In the genomic region with DNA sequence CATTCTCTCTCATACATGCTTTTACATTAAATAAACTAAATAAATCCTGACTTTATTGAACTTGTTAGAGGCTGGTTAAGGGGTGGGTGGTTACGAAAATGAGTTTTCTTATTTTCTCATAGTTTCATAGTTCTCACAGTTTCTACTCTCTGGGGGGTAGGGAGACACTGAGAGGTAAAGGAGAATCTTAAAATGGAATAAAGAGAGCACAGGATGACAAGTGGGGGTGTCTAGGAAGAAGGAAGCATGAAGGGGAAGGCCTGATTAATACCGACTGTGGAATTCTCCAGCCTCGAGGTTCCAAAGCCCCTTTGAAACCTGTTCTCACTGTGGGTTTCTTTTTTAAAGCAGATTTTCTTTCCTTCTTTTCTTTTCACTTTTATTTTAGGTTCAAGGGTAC, we compare ENCODE assay signal across 23 cellular contexts.
DNase-seq lines count a peak whose midpoint lies in the region; ATAC-seq and TF ChIP-seq lines count a peak whose summit lies in the region.
"Had no signal": no experiment of that assay in that cellular context is flagged by ENCODE, and none has a peak within 500 bp of the region (broad histone marks: within the 10 kb centered on the region; RNA-seq: fewer than 3 reads in every experiment).

No MANE protein-coding gene starts in this region.

- H3K36me3 Mint-ChIP-seq in activated CD4-positive, alpha-beta T cell treated with anti-CD3 and anti-CD28 coated beads for 36 hours (ENCODE audit: low read depth), result no peaks in the 10 kb centered on the region

- peaks cover 12% of the 10 kb centered on the region for H3K4me1 Mint-ChIP-seq in activated CD4-positive, alpha-beta T cell treated with anti-CD3 and anti-CD28 coated beads for 36 hours

- H3K27me3 Mint-ChIP-seq in activated CD4-positive, alpha-beta T cell treated with anti-CD3 and anti-CD28 coated beads for 36 hours, result peaks cover 11% of the 10 kb centered on the region

- H3K4me3 ChIP-seq in colonic mucosa, result no peak overlapping the region

- H3K27ac Mint-ChIP-seq in activated CD4-positive, alpha-beta T cell treated with anti-CD3 and anti-CD28 coated beads for 36 hours, result no peak overlapping the region

- POLR2A ChIA-PET in activated CD4-positive, alpha-beta T cell treated with anti-CD3 and anti-CD28 coated beads for 36 hours (lab: Charles Lee), result no interaction called here

- H3K36me3 ChIP-seq in colonic mucosa, result no peaks in the 10 kb centered on the region

- peak; percentile 55 for DNase-seq in putamen (ENCODE audit: low spot score)
- DNase-seq in colonic mucosa, result no peak
- no peak for DNase-seq in activated CD4-positive, alpha-beta T cell treated with anti-CD3 and anti-CD28 coated beads for 36 hours
- DNase-seq in 8988T, result no peak
- DNase-seq: AML-193; DMS79; GOT3; IMR-90; NCI-H1048; NCI-H1436 treated with DMSO at 0.1 percent for 48 hours; NCI-H2029; NCI-H2171; NCI-H69; NK-92 treated with Interleukin-12 subunit alpha and Interleukin-12 subunit beta, amount 100 ng/mL, for 24 hours; SW 1271 had no signal

- TF ChIP-seq CTCF in colonic mucosa (IDR thresholded peaks at IDR 0.05), result no peak

- no peaks in the 10 kb centered on the region for H3K4me1 ChIP-seq in colonic mucosa

- no peak overlapping the region for H3K27ac ChIP-seq in colonic mucosa
- H3K27ac ChIP-seq: C4-2B, HL-60 had no signal

- no peak overlapping the region for H3K9ac ChIP-seq in colonic mucosa (ENCODE audit: low read depth in 2 of 2, low read length in 2 of 2)

- H3K9me3 ChIP-seq in colonic mucosa, result no peaks in the 10 kb centered on the region

- no peaks in the 10 kb centered on the region for H3K27me3 ChIP-seq in colonic mucosa

- H3K9me3 Mint-ChIP-seq in activated CD4-positive, alpha-beta T cell treated with anti-CD3 and anti-CD28 coated beads for 36 hours (ENCODE audit: low read depth), result no peaks in the 10 kb centered on the region

- CTCF ChIA-PET in activated CD4-positive, alpha-beta T cell treated with anti-CD3 and anti-CD28 coated beads for 36 hours (lab: Charles Lee), result no interaction called here

- ATAC-seq in GM19455 (IDR thresholded peaks at IDR 0.05; ENCODE audit: unreplicated experiment) (peak; percentile 46), HG02973 (IDR thresholded peaks at IDR 0.05; ENCODE audit: unreplicated experiment) (peak; percentile 45), HG03521 (IDR thresholded peaks at IDR 0.05; ENCODE audit: unreplicated experiment) (peak; percentile 35), GM21737 (IDR thresholded peaks at IDR 0.05; ENCODE audit: unreplicated experiment) (no peak)
- no peak for ATAC-seq in activated CD4-positive, alpha-beta T cell treated with anti-CD3 and anti-CD28 coated beads for 36 hours
- ATAC-seq: HCT116, Right ventricle myocardium inferior had no signal

- intact Hi-C loops in colonic mucosa (cut with DNase I), result no loop called here
- intact Hi-C loops in activated CD4-positive, alpha-beta T cell treated with anti-CD3 and anti-CD28 coated beads for 36 hours (cut with DNase I, micrococcal nuclease), result no loop called here

- no peak overlapping the region for H3K4me3 Mint-ChIP-seq in activated CD4-positive, alpha-beta T cell treated with anti-CD3 and anti-CD28 coated beads for 36 hours

Comparison
In these comparisons a context has a peak if more than half of its experiments do, and no peak if none do; other contexts are left out.
1. ATAC-seq: peak in GM19455 (single experiment), HG02973 (single experiment) and HG03521 (single experiment); none in activated CD4-positive, alpha-beta T cell treated with anti-CD3 and anti-CD28 coated beads for 36 hours (single experiment) and GM21737 (single experiment).